ENCODE assay signal across 8 cellular contexts in genomic region chr4:170027181-170027829, GRCh38. TPM values are rescaled to one million over a fixed set of nuclear protein-coding genes. Genes with fewer than 3 reads are reported as not detected.
A peak's percentile ranks its signal among the peaks of the same experiment; 100 is the strongest.
DNase-seq lines count a peak whose midpoint lies in the region; ATAC-seq and TF ChIP-seq lines count a peak whose summit lies in the region.

No MANE protein-coding gene starts in this region.

- H3K9me3 ChIP-seq in SJSA1 (replicated peaks) = peaks cover 14% of the 10 kb centered on the region
- no peaks in the 10 kb centered on the region for H3K9me3 ChIP-seq in neural cell (ENCODE audit: low read length)

- H4K20me1 ChIP-seq in neural cell (ENCODE audit: insufficient read depth) = no peaks in the 10 kb centered on the region

- peak overlapping the region; percentile 81 for H3K4me2 ChIP-seq in neural cell (ENCODE audit: low read length)

- H3K36me3 ChIP-seq in SJSA1 (no peaks in the 10 kb centered on the region), neural cell (ENCODE audit: insufficient read depth, low read length) (no peaks in the 10 kb centered on the region)

- peak; percentile 26 for TF ChIP-seq RAD21 in neural cell (conservative IDR thresholded peaks at IDR 0.05)

- no peak for TF ChIP-seq EP300 in neural cell (conservative IDR thresholded peaks at IDR 0.05; ENCODE audit: poor library complexity, severe bottlenecking)

- no peak for TF ChIP-seq CTCF in LNCaP clone FGC (IDR thresholded peaks at IDR 0.05; ENCODE audit: control insufficient read depth, extremely low read depth, insufficient read depth)
- no peak for TF ChIP-seq CTCF in neural cell (IDR thresholded peaks at IDR 0.05; ENCODE audit: poor library complexity, severe bottlenecking)

- H3K4me3 ChIP-seq in LNCaP clone FGC (ENCODE audit: low read depth, low read length) (peak overlapping the region; percentile 87), SJSA1 (peak overlapping the region; percentile 70), neural cell (ENCODE audit: low read length) (peak overlapping the region; percentile 73)

- peak; percentile 66 for ATAC-seq in stimulated activated naive CD8-positive, alpha-beta T cell treated with anti-CD3 and anti-CD28 coated beads, Interleukin-15, Interleukin-2, amounts not matched to agents 100 U/mL and 50 U/mL, for 24 hours

- no peaks in the 10 kb centered on the region for H3K9me2 ChIP-seq in neural cell (ENCODE audit: insufficient read depth, low read length)

- DNase-seq in Daoy (ENCODE audit: low read depth) (peak; percentile 84), H4 (ENCODE audit: low spot score) (peak; percentile 79), LNCaP clone FGC (ENCODE audit: low read depth) (peak; percentile 87), SJSA1 (ENCODE audit: low read depth in 1 of 2, low spot score in 2 of 2) (peak; percentile 92 to 94), foreskin melanocyte (peak; percentile 90)
- peak; percentile 94 for DNase-seq in activated naive CD4-positive, alpha-beta T cell treated with Interleukin-2 at 50 U/mL for 16 hours
- peak; percentile 94 for DNase-seq in stimulated activated naive CD8-positive, alpha-beta T cell treated with anti-CD3 and anti-CD28 coated beads, Interleukin-15, Interleukin-2, amounts not matched to agents 100 U/mL and 50 U/mL, for 24 hours

- H3K4me1 ChIP-seq in SJSA1 (replicated peaks) = peaks cover 13% of the 10 kb centered on the region

- H3K79me2 ChIP-seq in neural cell (replicated peaks; ENCODE audit: insufficient read depth, low read length) = no peaks in the 10 kb centered on the region

- peaks cover 42% of the 10 kb centered on the region for H3K27me3 ChIP-seq in SJSA1 (replicated peaks)
- H3K27me3 ChIP-seq in neural cell (ENCODE audit: insufficient read depth, low read depth, low read length) = peaks cover 15% of the 10 kb centered on the region

- peak overlapping the region; percentile 62 for H2AFZ ChIP-seq in neural cell (ENCODE audit: low read depth, low read length)

- peak overlapping the region; percentile 18 for H3K9ac ChIP-seq in neural cell (ENCODE audit: low read length)

- H3F3A ChIP-seq in neural cell (ENCODE audit: insufficient read depth, low read length, poor library complexity, severe bottlenecking) = no peaks in the 10 kb centered on the region

- H3K27ac ChIP-seq in SJSA1 (no peak overlapping the region), neural cell (ENCODE audit: low read length) (no peak overlapping the region)

TF ChIP-seq in neural cell, 6 proteins besides CTCF, POLR2A, EP300 and RAD21:
- peak; percentile 14 for TF ChIP-seq TAF1 (IDR thresholded peaks at IDR 0.05; ENCODE audit: low read depth)
- no peak for TF ChIP-seq POLR2AphosphoS5 (IDR thresholded peaks at IDR 0.05)
- no peak for TF ChIP-seq SMC3 (conservative IDR thresholded peaks at IDR 0.05; ENCODE audit: poor library complexity)
- TF ChIP-seq MXI1 (conservative IDR thresholded peaks at IDR 0.05; ENCODE audit: poor library complexity, severe bottlenecking) = peak; percentile 70
- TF ChIP-seq EZH2 (IDR thresholded peaks at IDR 0.05; ENCODE audit: borderline replicate concordance, insufficient read depth, low read length, poor library complexity, severe bottlenecking) = no peak

RNA-seq across cellular contexts. Expression of gene MFAP3L, which starts 1.1 kb away (rescaled TPM):
- total RNA-seq in Daoy (2014; rRNA removed; shearing (Covaris generic)) = 1.5 and 2.7 TPM in 2 replicates
- total RNA-seq in H4 (2014; rRNA removed; shearing (Covaris generic)) = 3.6 and 4.3 TPM in 2 replicates
- 0.97 TPM in 1 of 2 replicates, not detected in the other for total RNA-seq in SJSA1 (2014; rRNA removed; shearing (Covaris generic))
- polyA plus RNA-seq in neural cell = 1.8 and 4.0 TPM in 2 replicates
- polyA minus RNA-seq in neural cell = 5.1 and 5.8 TPM in 2 replicates
